ENCODE assay signal across 1 cellular context in the genomic region with DNA sequence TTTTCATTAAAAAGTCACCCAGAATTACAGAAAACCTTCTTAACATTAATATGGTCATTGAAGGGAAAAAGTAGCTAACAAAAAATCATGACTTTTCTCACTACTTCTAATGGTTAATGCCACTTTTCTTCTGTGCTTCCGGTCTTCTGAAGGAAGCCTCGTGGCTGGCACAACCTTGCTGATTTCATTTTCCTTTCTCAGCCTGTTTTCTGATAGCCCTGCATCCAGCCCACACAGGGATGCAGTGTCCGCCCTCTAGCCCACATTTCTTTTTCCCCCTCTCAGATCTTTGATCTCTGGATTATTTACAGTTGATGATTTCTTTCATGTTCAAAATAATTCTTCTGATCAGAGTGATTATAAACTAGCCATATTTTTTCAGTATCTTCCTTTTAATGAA.
TF ChIP-seq lines count a peak whose summit lies in the region.

No MANE protein-coding gene starts in this region.

TF ChIP-seq in WTC11, 78 proteins besides CTCF, POLR2A, EP300 and RAD21 (continued from another document):
- TF ChIP-seq, protein P1, sequence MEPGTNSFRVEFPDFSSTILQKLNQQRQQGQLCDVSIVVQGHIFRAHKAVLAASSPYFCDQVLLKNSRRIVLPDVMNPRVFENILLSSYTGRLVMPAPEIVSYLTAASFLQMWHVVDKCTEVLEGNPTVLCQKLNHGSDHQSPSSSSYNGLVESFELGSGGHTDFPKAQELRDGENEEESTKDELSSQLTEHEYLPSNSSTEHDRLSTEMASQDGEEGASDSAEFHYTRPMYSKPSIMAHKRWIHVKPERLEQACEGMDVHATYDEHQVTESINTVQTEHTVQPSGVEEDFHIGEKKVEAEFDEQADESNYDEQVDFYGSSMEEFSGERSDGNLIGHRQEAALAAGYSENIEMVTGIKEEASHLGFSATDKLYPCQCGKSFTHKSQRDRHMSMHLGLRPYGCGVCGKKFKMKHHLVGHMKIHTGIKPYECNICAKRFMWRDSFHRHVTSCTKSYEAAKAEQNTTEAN (CRISPR knock-in tag; IDR thresholded peaks at IDR 0.05): no peak
- TF ChIP-seq GABPB1 (CRISPR knock-in tag; IDR thresholded peaks at IDR 0.05) (no peak), CREM (CRISPR knock-in tag; IDR thresholded peaks at IDR 0.05) (no peak), OVOL2 (CRISPR knock-in tag; IDR thresholded peaks at IDR 0.05; ENCODE audit: borderline replicate concordance) (no peak), ZNF263 (CRISPR knock-in tag; IDR thresholded peaks at IDR 0.05; ENCODE audit: low read depth) (no peak)
- TF ChIP-seq, protein P2, sequence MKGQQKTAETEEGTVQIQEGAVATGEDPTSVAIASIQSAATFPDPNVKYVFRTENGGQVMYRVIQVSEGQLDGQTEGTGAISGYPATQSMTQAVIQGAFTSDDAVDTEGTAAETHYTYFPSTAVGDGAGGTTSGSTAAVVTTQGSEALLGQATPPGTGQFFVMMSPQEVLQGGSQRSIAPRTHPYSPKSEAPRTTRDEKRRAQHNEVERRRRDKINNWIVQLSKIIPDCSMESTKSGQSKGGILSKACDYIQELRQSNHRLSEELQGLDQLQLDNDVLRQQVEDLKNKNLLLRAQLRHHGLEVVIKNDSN (CRISPR knock-in tag; IDR thresholded peaks at IDR 0.05): no peak
